1 cellular context compared by ENCODE assay signal in genomic region chr17:81347437-81347836, GRCh38.
TF ChIP-seq lines count a peak whose summit lies in the region.

No MANE protein-coding gene starts in this region.

TF ChIP-seq in HCT116, 20 proteins besides CTCF, POLR2A, EP300 and RAD21 (continued from another document):
- TF ChIP-seq POLR2AphosphoS5 (IDR thresholded peaks at IDR 0.05; ENCODE audit: low read depth, low read length) (no peak), TCF7L2 (IDR thresholded peaks at IDR 0.05; ENCODE audit: borderline replicate concordance, extremely low read depth, insufficient read depth, insufficient read length) (no peak), ELF1 (IDR thresholded peaks at IDR 0.05; ENCODE audit: borderline replicate concordance, low read depth) (no peak), SRF (IDR thresholded peaks at IDR 0.05; ENCODE audit: low read depth) (no peak), EZH2phosphoT487 (IDR thresholded peaks at IDR 0.05; ENCODE audit: borderline replicate concordance) (no peak), CBX3 (IDR thresholded peaks at IDR 0.05; ENCODE audit: low read depth) (no peak), FOSL1 (IDR thresholded peaks at IDR 0.05; ENCODE audit: low read depth) (no peak), EZH2 (IDR thresholded peaks at IDR 0.05) (no peak), ATF3 (IDR thresholded peaks at IDR 0.05) (no peak), EGR1 (IDR thresholded peaks at IDR 0.05; ENCODE audit: low read depth) (no peak), SP1 (IDR thresholded peaks at IDR 0.05; ENCODE audit: low read depth) (no peak), ZFX (IDR thresholded peaks at IDR 0.05) (no peak), SIN3A (IDR thresholded peaks at IDR 0.05; ENCODE audit: low read depth) (no peak), ZNF274 (IDR thresholded peaks at IDR 0.05; ENCODE audit: low read depth, low read length) (no peak)
- TF ChIP-seq, protein P1, sequence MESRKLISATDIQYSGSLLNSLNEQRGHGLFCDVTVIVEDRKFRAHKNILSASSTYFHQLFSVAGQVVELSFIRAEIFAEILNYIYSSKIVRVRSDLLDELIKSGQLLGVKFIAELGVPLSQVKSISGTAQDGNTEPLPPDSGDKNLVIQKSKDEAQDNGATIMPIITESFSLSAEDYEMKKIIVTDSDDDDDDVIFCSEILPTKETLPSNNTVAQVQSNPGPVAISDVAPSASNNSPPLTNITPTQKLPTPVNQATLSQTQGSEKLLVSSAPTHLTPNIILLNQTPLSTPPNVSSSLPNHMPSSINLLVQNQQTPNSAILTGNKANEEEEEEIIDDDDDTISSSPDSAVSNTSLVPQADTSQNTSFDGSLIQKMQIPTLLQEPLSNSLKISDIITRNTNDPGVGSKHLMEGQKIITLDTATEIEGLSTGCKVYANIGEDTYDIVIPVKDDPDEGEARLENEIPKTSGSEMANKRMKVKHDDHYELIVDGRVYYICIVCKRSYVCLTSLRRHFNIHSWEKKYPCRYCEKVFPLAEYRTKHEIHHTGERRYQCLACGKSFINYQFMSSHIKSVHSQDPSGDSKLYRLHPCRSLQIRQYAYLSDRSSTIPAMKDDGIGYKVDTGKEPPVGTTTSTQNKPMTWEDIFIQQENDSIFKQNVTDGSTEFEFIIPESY (IDR thresholded peaks at IDR 0.05; ENCODE audit: extremely low read depth, insufficient replicate concordance, low read length): no peak
- TF ChIP-seq, protein P2, sequence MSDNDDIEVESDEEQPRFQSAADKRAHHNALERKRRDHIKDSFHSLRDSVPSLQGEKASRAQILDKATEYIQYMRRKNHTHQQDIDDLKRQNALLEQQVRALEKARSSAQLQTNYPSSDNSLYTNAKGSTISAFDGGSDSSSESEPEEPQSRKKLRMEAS (IDR thresholded peaks at IDR 0.05): no peak
TF ChIP-seq in HCT116: peak in this region for 0.
